Comparison of ENCODE assay signal across 18 cellular contexts in the genomic region with DNA sequence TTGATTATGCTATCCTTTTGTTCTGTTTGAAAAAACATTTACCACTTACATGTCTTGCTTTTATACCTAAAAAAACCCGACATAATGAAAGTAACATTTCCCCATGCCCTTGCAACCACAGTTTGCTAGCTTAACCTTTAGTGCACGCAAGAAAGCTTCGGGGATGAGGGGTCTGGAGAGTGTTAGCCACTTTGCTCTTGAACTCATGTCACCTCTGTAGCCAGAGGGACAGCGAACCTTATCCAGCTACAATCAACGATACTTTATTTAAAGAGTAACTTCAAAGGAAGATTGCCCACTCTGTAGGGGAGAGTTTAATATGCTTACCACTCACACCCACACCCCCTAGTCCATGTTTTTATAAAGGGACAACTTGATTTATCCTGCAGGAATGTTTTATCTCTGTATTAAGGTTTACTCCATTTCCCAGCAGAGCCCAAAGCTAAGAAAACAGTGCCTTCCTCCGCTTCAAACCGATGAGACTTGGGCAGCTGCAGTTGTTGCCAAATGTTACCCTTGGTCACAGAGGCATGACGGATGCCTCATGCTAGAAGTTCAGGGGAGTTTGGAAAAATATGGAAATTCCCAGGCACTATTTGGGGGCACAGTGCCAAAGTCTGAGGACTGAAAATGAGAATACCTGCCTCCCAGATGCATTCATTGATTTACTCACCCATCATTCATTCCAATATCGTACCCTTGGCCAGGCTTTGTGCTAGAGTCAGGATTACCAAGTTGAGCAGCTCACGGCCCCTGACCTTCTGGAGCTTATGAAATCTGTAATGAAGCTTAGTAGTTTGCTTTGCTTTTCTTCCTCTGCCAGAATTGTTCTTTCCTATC.
A peak's percentile ranks its signal among the peaks of the same experiment; 100 is the strongest.
DNase-seq lines count a peak whose midpoint lies in the region; ATAC-seq and TF ChIP-seq lines count a peak whose summit lies in the region.
"Had no signal": no experiment of that assay in that cellular context is flagged by ENCODE, and none has a peak within 500 bp of the region (broad histone marks: within the 10 kb centered on the region; RNA-seq: fewer than 3 reads in every experiment).

No MANE protein-coding gene starts in this region.

- in situ Hi-C loops in IMR-90 (cut with MboI; ENCODE audit: low sequenced_read_pairs), result no loop called here

- peak; percentile 49 for DNase-seq in IMR-90
- DNase-seq in brain pericyte (ENCODE audit: low read depth, low spot score), result peak; percentile 16
- DNase-seq in left lobe of liver (ENCODE audit: low spot score), result peak; percentile 33
- DNase-seq in NCI-H2171 treated with DMSO at 0.1 percent for 48 hours (lab: John Stamatoyannopoulos, UW), result no peak
- no peak for DNase-seq in DMS114 treated with DMSO at 0.1 percent for 48 hours (lab: John Stamatoyannopoulos, UW; ENCODE audit: unreplicated experiment)
- no peak for DNase-seq in anterior cingulate cortex (lab: John Stamatoyannopoulos, UW)
- DNase-seq: activated effector memory CD4-positive, alpha-beta T cell treated with Interleukin-2 at 50 U/mL for 16 hours; GF-D8; glutamatergic neuron; NCI-H2081; NCI-H510A treated with DMSO at 0.1 percent for 48 hours; occipital lobe; T-helper 9 cell; tibial artery had no signal

- H3K4ac ChIP-seq in IMR-90 (ENCODE audit: low read depth, low read length), result peak overlapping the region; percentile 59; the same call in 1 of the 2 replicates

- H4K20me1 ChIP-seq in IMR-90 (ENCODE audit: insufficient read depth, low read length), result no peaks in the 10 kb centered on the region

- TF ChIP-seq CTCF in IMR-90 (conservative IDR thresholded peaks at IDR 0.05; ENCODE audit: low read depth, low read length), result no peak

- no peaks in the 10 kb centered on the region for H3K9me3 ChIP-seq in IMR-90 (ENCODE audit: control insufficient read depth, insufficient read depth, low read length)
- no peaks in the 10 kb centered on the region for H3K9me3 ChIP-seq in skeletal muscle satellite cell (replicated peaks; ENCODE audit: low read length)
- H3K9me3 ChIP-seq: SJSA1, tibial artery had no signal

- H3K4me1 ChIP-seq in IMR-90 (ENCODE audit: control insufficient read depth, insufficient read depth, low read length) (peaks cover 4% of the 10 kb centered on the region; the same call in 1 of the 2 replicates), skeletal muscle satellite cell (ENCODE audit: control insufficient read depth, insufficient read depth, low read length) (peaks cover 24% of the 10 kb centered on the region)
- H3K4me1 ChIP-seq: SJSA1, tibial artery had no signal

- no peaks in the 10 kb centered on the region for H3K79me1 ChIP-seq in IMR-90 (ENCODE audit: low read depth in 1 of 2, low read length in 2 of 2)

- 0 out of 2 replicates have a peak overlapping the region, but pooled peaks have one; percentile 34 for H2BK20ac ChIP-seq in IMR-90 (ENCODE audit: low read depth, low read length)

- H2AFZ ChIP-seq in IMR-90 (replicated peaks; ENCODE audit: low read length, poor library complexity), result no peak overlapping the region

- H3K36me3 ChIP-seq in IMR-90 (ENCODE audit: control insufficient read depth, insufficient read depth, low read length), result no peaks in the 10 kb centered on the region
- no peaks in the 10 kb centered on the region for H3K36me3 ChIP-seq in skeletal muscle satellite cell (ENCODE audit: insufficient read depth, low read length)
- H3K36me3 ChIP-seq: SJSA1, tibial artery had no signal

- H3K4me2 ChIP-seq in IMR-90 (ENCODE audit: low read depth, low read length), result peak overlapping the region; percentile 25; the same call in 1 of the 2 replicates
- H3K4me2 ChIP-seq in skeletal muscle satellite cell (ENCODE audit: low read length), result peak overlapping the region; percentile 33

- CTCF ChIA-PET in IMR-90 (lab: Yijun Ruan, JAX), result interaction anchor here (0.6 kb wide), 1 partner anchor 68 kb away, joined by 3 read pairs; no protein-coding TSS in a partner anchor

- H2BK15ac ChIP-seq in IMR-90 (ENCODE audit: low read depth, low read length), result peak overlapping the region; percentile 15; the same call in 1 of the 3 replicates

- H2AK9ac ChIP-seq in IMR-90 (replicated peaks; ENCODE audit: low read depth, low read length, poor library complexity), result no peak overlapping the region

- 0 out of 2 replicates have a peak overlapping the region, but pooled peaks have one; percentile 46 for H3K18ac ChIP-seq in IMR-90 (ENCODE audit: low read depth, low read length)

- intact Hi-C loops in IMR-90 (cut with micrococcal nuclease), result no loop called here

- dilution Hi-C loops in IMR-90 (cut with HindIII; ENCODE audit: low sequenced_read_pairs, unreplicated experiment), result no loop called here

- H3K27me3 ChIP-seq in IMR-90 (ENCODE audit: control insufficient read depth, insufficient read depth, low read length) (no peaks in the 10 kb centered on the region), skeletal muscle satellite cell (ENCODE audit: control insufficient read depth, insufficient read depth, low read length) (no peaks in the 10 kb centered on the region)
- H3K27me3 ChIP-seq: SJSA1, tibial artery had no signal

- no peak overlapping the region for H3K4me3 ChIP-seq in IMR-90 (ENCODE audit: insufficient read depth, low read depth, low read length)
- H3K4me3 ChIP-seq in skeletal muscle satellite cell (ENCODE audit: low read length), result no peak overlapping the region
- H3K4me3 ChIP-seq: SJSA1, skin epidermis, tibial artery had no signal

- peak overlapping the region; percentile 46 for H2BK120ac ChIP-seq in IMR-90 (ENCODE audit: low read depth, low read length)

- H3K23ac ChIP-seq in IMR-90 (ENCODE audit: low read depth, low read length), result no peak overlapping the region

- H3K56ac ChIP-seq in IMR-90 (ENCODE audit: extremely low read depth, insufficient read depth, low read length), result no peak overlapping the region

- POLR2A ChIA-PET in IMR-90 (lab: Charles Lee; ENCODE audit: unreplicated experiment), result no interaction called here

- H3K9ac ChIP-seq in IMR-90 (ENCODE audit: low read depth, low read length), result no peak overlapping the region
- H3K9ac ChIP-seq in skeletal muscle satellite cell (ENCODE audit: low read depth, low read length), result peak overlapping the region; percentile 52

- no CpG with 5 or more reads among the region's 10 CpGs for WGBS in IMR-90 (ENCODE audit: extremely low coverage in 2 of 2, insufficient read length in 1 of 2), 2 experiments

- H2AK5ac ChIP-seq in IMR-90 (ENCODE audit: low read depth, low read length), result no peak overlapping the region

- BruUV-seq in IMR-90 (replicated peaks; lab: Mats Ljungman, UMichigan), result no TSS peak

- peak overlapping the region in 1 of 2 experiments; percentile 68; a peak in 1 of 4 replicates for H4K8ac ChIP-seq in IMR-90 (ENCODE audit: low read depth in 2 of 2, low read length in 2 of 2)

- no peak for TF ChIP-seq POLR2A in IMR-90 (IDR thresholded peaks at IDR 0.05; ENCODE audit: low read depth, low read length)

- no peak overlapping the region for H3K14ac ChIP-seq in IMR-90 (replicated peaks; ENCODE audit: low read depth, low read length)

- ATAC-seq in IMR-90 (ENCODE audit: low read depth) (peak; percentile 59), left lobe of liver (peak; percentile 41), esophagus mucosa (no peak)

- H2BK5ac ChIP-seq in IMR-90 (ENCODE audit: low read depth, low read length, poor library complexity, severe bottlenecking), result peak overlapping the region; percentile 40

- no peaks in the 10 kb centered on the region for H3K9me1 ChIP-seq in IMR-90 (ENCODE audit: insufficient read depth, low read length)

- no peak overlapping the region for H3K27ac ChIP-seq in IMR-90 (ENCODE audit: insufficient read depth, low read length)
- H3K27ac ChIP-seq: SJSA1, skin epidermis, tibial artery had no signal

- peak overlapping the region; percentile 31; the same call in 1 of the 2 replicates for H4K5ac ChIP-seq in IMR-90 (ENCODE audit: low read depth, low read length)

- H4K91ac ChIP-seq in IMR-90 (ENCODE audit: insufficient read depth, low read depth, low read length), result peak overlapping the region; percentile 58

- TF ChIP-seq RAD21 in IMR-90 (IDR thresholded peaks at IDR 0.05; ENCODE audit: low read length), result no peak

TF ChIP-seq in IMR-90, 13 proteins besides CTCF, POLR2A, EP300 and RAD21:
- TF ChIP-seq CHD1 (IDR thresholded peaks at IDR 0.05; ENCODE audit: low read depth, low read length), result no peak
- TF ChIP-seq CEBPB (IDR thresholded peaks at IDR 0.05; ENCODE audit: low read depth, low read length), result peak; percentile 52; the same call in 1 of the 2 replicates

Comparison
In these comparisons a context has a peak if more than half of its experiments do, and no peak if none do; other contexts are left out.
1. DNase-seq: peak in IMR-90 (single experiment), brain pericyte (single experiment) and left lobe of liver (single experiment); none in NCI-H2171 treated with DMSO at 0.1 percent for 48 hours (single experiment), DMS114 treated with DMSO at 0.1 percent for 48 hours (single experiment) and anterior cingulate cortex (0 of 58).